ENCODE assay signal across 15 cellular contexts in the genomic region with DNA sequence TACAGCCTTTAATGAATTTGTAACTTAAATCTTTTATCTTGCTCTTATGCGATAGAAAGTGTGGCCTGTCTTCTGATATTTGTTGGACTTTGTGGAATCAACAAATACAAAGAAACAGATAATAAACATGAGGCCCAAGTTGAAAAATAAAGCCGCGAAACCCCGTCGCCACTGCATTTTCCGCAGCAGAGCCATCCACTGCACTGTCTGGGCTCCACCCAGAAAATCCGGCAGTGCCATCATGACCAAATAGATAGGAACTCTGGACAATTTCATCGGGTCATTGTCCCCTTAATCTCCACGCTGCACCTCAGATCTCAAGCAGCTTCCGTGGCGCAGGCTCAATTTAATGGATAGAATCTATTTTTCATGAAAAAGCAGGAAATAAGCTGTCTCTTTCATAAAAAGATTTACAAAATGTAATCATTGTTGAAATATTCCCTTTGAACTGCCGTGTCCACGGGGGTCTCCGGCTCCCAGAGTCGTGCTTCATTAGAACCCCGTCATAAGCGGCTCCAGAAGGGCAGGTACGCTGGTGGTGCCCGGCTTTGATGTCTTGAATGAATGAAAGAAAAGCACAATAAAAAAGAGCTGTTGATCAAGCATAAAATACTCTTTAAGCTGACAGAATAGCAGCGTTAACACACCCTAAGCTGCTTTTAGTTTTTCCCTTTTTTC.
"Had no signal": no experiment of that assay in that cellular context is flagged by ENCODE, and none has a peak within 500 bp of the region (broad histone marks: within the 10 kb centered on the region; RNA-seq: fewer than 3 reads in every experiment).

No MANE protein-coding gene starts in this region.

- H3K27ac Mint-ChIP-seq: activated CD4-positive, alpha-beta memory T cell treated with anti-CD3 and anti-CD28 coated beads, Interleukin-2, amount 10 ng/mL, durations not matched to agents 7 days and 5 days; activated naive CD8-positive, alpha-beta T cell treated with anti-CD3 and anti-CD28 coated beads, Interleukin-2, amount 10 ng/mL, durations not matched to agents 7 days and 5 days; immature natural killer cell; natural killer cell; stimulated activated naive CD8-positive, alpha-beta T cell treated with anti-CD3 and anti-CD28 coated beads, Interleukin-15, amount 100 ng/mL, for 72 hours had no signal

- ATAC-seq: mucosa of descending colon; natural killer cell; stimulated activated naive CD8-positive, alpha-beta T cell treated with anti-CD3 and anti-CD28 coated beads, Interleukin-15, amount 100 ng/mL, for 72 hours had no signal

- H3K27ac ChIP-seq: colonic mucosa, upper lobe of left lung, VCaP had no signal

- H3K27me3 ChIP-seq: colonic mucosa, upper lobe of left lung had no signal

- H3K4me3 ChIP-seq: colonic mucosa, mucosa of descending colon, prostate gland, upper lobe of left lung had no signal

- H3K36me3 Mint-ChIP-seq: activated naive CD8-positive, alpha-beta T cell treated with anti-CD3 and anti-CD28 coated beads, Interleukin-2, amount 10 ng/mL, durations not matched to agents 7 days and 5 days; immature natural killer cell; natural killer cell had no signal

- H3K4me1 Mint-ChIP-seq: activated CD4-positive, alpha-beta memory T cell treated with anti-CD3 and anti-CD28 coated beads, Interleukin-2, amount 10 ng/mL, durations not matched to agents 7 days and 5 days; activated naive CD8-positive, alpha-beta T cell treated with anti-CD3 and anti-CD28 coated beads, Interleukin-2, amount 10 ng/mL, durations not matched to agents 7 days and 5 days had no signal

- H3K9me3 Mint-ChIP-seq: activated CD4-positive, alpha-beta memory T cell treated with anti-CD3 and anti-CD28 coated beads, Interleukin-2, amount 10 ng/mL, durations not matched to agents 7 days and 5 days; activated naive CD8-positive, alpha-beta T cell treated with anti-CD3 and anti-CD28 coated beads, Interleukin-2, amount 10 ng/mL, durations not matched to agents 7 days and 5 days; immature natural killer cell; natural killer cell; stimulated activated naive CD8-positive, alpha-beta T cell treated with anti-CD3 and anti-CD28 coated beads, Interleukin-15, amount 100 ng/mL, for 72 hours had no signal

- H3K4me3 Mint-ChIP-seq: activated CD4-positive, alpha-beta memory T cell treated with anti-CD3 and anti-CD28 coated beads, Interleukin-2, amount 10 ng/mL, durations not matched to agents 7 days and 5 days; activated naive CD8-positive, alpha-beta T cell treated with anti-CD3 and anti-CD28 coated beads, Interleukin-2, amount 10 ng/mL, durations not matched to agents 7 days and 5 days; immature natural killer cell; natural killer cell; stimulated activated naive CD8-positive, alpha-beta T cell treated with anti-CD3 and anti-CD28 coated beads, Interleukin-15, amount 100 ng/mL, for 72 hours had no signal

- H3K36me3 ChIP-seq: colonic mucosa, prostate gland, upper lobe of left lung had no signal

- H3K27me3 Mint-ChIP-seq: activated CD4-positive, alpha-beta memory T cell treated with anti-CD3 and anti-CD28 coated beads, Interleukin-2, amount 10 ng/mL, durations not matched to agents 7 days and 5 days; activated naive CD8-positive, alpha-beta T cell treated with anti-CD3 and anti-CD28 coated beads, Interleukin-2, amount 10 ng/mL, durations not matched to agents 7 days and 5 days; stimulated activated naive CD8-positive, alpha-beta T cell treated with anti-CD3 and anti-CD28 coated beads, Interleukin-15, amount 100 ng/mL, for 72 hours had no signal

- H3K9me3 ChIP-seq: colonic mucosa, mucosa of descending colon, prostate gland, upper lobe of left lung had no signal

- DNase-seq: activated CD4-positive, alpha-beta memory T cell treated with anti-CD3 and anti-CD28 coated beads, Interleukin-2, amount 10 ng/mL, durations not matched to agents 7 days and 5 days; activated naive CD8-positive, alpha-beta T cell treated with anti-CD3 and anti-CD28 coated beads, Interleukin-2, amount 10 ng/mL, durations not matched to agents 7 days and 5 days; caudate nucleus; colonic mucosa; effector CD4-positive, alpha-beta T cell; immature natural killer cell; mammary epithelial cell; mucosa of descending colon; natural killer cell; stimulated activated CD4-positive, alpha-beta T cell treated with anti-CD3 and anti-CD28 coated beads, Interleukin-4, amount 100 ng/mL, for 24 hours; stimulated activated naive CD8-positive, alpha-beta T cell treated with anti-CD3 and anti-CD28 coated beads, Interleukin-15, amount 100 ng/mL, for 72 hours; T-helper 1 cell; upper lobe of left lung had no signal
